ENCODE assay signal across 38 cellular contexts in the genomic region with DNA sequence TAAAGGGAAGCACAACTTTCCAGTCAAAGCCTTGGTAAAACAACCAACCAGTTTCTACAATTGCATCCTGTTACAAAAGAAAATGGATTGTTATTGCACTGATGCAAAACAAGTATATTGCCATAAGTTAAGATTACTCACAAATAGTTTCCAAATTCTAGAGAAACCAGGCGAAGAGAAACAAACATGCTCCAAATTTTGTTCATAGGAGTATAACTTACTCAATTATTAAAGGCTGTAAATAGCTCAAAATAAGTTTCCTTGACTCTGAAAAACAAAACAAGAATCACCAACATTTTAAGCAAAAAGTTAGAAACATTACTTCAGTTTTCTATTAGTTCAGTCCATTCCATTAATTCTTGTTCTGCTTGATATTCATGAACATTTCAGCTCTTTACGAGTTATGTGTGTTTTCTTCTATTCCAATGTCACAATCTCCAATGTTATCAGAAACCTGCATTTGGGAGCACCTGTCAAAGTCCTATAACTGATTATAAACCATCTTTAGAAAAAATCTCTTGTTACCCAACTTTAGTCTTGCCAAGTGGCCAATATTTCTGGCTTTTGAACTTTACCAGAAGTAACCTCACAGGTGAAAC.
"Had no signal": no experiment of that assay in that cellular context is flagged by ENCODE, and none has a peak within 500 bp of the region (broad histone marks: within the 10 kb centered on the region; RNA-seq: fewer than 3 reads in every experiment).

No MANE protein-coding gene starts in this region.

- FAIRE-seq: RCC 7860 had no signal

- ATAC-seq: activated naive CD8-positive, alpha-beta T cell treated with anti-CD3 and anti-CD28 coated beads, Interleukin-2, amount 50 U/mL, for 24 hours; activated T-cell treated with anti-CD3 and anti-CD28 coated beads, Interleukin-2, amount 50 U/mL, for 4 hours; Right ventricle myocardium inferior; SK-N-SH treated with all-trans-retinoic acid at 6 μM for 48 hours had no signal

- H3K27ac ChIP-seq: brain microvascular endothelial cell, PC-9, RWPE1, VCaP had no signal

- DNase-seq: activated B cell treated with CpG ODN at 0.5 μM for 24 hours; activated CD4-positive, alpha-beta memory T cell treated with anti-CD3 and anti-CD28 coated beads for 36 hours; activated CD4-positive, alpha-beta T cell treated with anti-CD3 and anti-CD28 coated beads for 4 hours; activated CD4-positive, alpha-beta T cell treated with anti-CD3 and anti-CD28 coated beads, Interleukin-2, amount 50 U/mL, for 1 hour; activated CD4-positive, CD25-positive, alpha-beta regulatory T cell treated with anti-CD3 and anti-CD28 coated beads, Interleukin-2, amount 50 U/mL, for 72 hours; activated CD8-positive, alpha-beta memory T cell treated with anti-CD3 and anti-CD28 coated beads, Interleukin-2, amount 50 U/mL, for 4 hours; activated naive CD4-positive, alpha-beta T cell treated with anti-CD3 and anti-CD28 coated beads, Interleukin-2, amount 10 ng/mL, durations not matched to agents 7 days and 5 days; activated naive CD8-positive, alpha-beta T cell treated with anti-CD3 and anti-CD28 coated beads, Interleukin-2, amount 50 U/mL, for 24 hours; activated T-cell treated with anti-CD3 and anti-CD28 coated beads for 4 hours; activated T-cell treated with anti-CD3 and anti-CD28 coated beads, Interleukin-2, amount 50 U/mL, for 4 hours; amniotic stem cell; aorta; brain microvascular endothelial cell; central memory CD4-positive, alpha-beta T cell; Kasumi-1; KBM-7; MG63; NCI-H1092 treated with DMSO at 0.1 percent for 48 hours; NCI-H1417; NCI-H146; NCI-H187; NCI-H2029 treated with DMSO at 0.1 percent for 48 hours; NCI-H2107; NCI-H2171; NCI-H510A treated with DMSO at 0.1 percent for 48 hours; NCI-H526 treated with DMSO at 0.1 percent for 48 hours; NCI-H82; NK-92 treated with Interleukin-12 subunit alpha and Interleukin-12 subunit beta, amount 100 ng/mL, for 24 hours; PC-9; SIG-M5; T-helper 1 cell; T-helper 2 cell; T-helper 9 cell had no signal

- H2AFZ ChIP-seq: PC-9 had no signal

- H3K36me3 ChIP-seq: brain microvascular endothelial cell, MG63 had no signal

- H3K4me2 ChIP-seq: PC-9 had no signal

- H3K27me3 ChIP-seq: brain microvascular endothelial cell, MG63 had no signal

- H3K4me3 ChIP-seq: MG63, PC-9 had no signal

- H3K9me3 ChIP-seq: MG63 had no signal
